ENCODE assay signal across 26 cellular contexts in genomic region chr11:17375547-17375946, GRCh38. TPM values are rescaled to one million over a fixed set of nuclear protein-coding genes. Genes with fewer than 3 reads are reported as not detected.
DNase-seq lines count a peak whose midpoint lies in the region; ATAC-seq, FAIRE-seq and TF ChIP-seq lines count a peak whose summit lies in the region.
"Had no signal": no experiment of that assay in that cellular context is flagged by ENCODE, and none has a peak within 500 bp of the region (broad histone marks: within the 10 kb centered on the region; RNA-seq: fewer than 3 reads in every experiment).

No MANE protein-coding gene starts in this region.

- H3K79me2 ChIP-seq in HepG2 (ENCODE audit: insufficient read depth, low read length): no peaks in the 10 kb centered on the region

- H3K9me3 ChIP-seq in HepG2 (ENCODE audit: low read length) (peaks cover 19% of the 10 kb centered on the region), right lobe of liver (peaks cover 0 to 29% (median 3%) of the 10 kb centered on the region in 4 donors)
- peaks cover 76 to 97% (median 88%) of the 10 kb centered on the region in 11 experiments for H3K9me3 ChIP-seq in BLaER1 treated with 17β-estradiol and CSF1 and Interleukin-3, amounts not matched to agents 10 nM and 100 nM (replicated peaks in 1 of 11)
- H3K9me3 ChIP-seq: BE2C had no signal

- H2AFZ ChIP-seq in HepG2 (ENCODE audit: low read length): no peak overlapping the region

- BruUV-seq in HepG2 (replicated peaks; lab: Mats Ljungman, UMichigan): no TSS peak

- TF ChIP-seq RAD21 in HepG2 (CRISPR knock-in tag; IDR thresholded peaks at IDR 0.05): no peak

- ATAC-seq in HepG2: no peak
- no peak for ATAC-seq in right lobe of liver
- ATAC-seq in activated T-cell treated with anti-CD3 and anti-CD28 coated beads, Interleukin-2, amount 50 U/mL, for 4 hours: no peak
- ATAC-seq: GM12878 had no signal

- CTCF ChIA-PET in HepG2 (lab: Yijun Ruan, JAX; ENCODE audit: low intra/inter-chr PET ratio, low total read pairs): no interaction called here

- H3K27me3 ChIP-seq in HepG2 (ENCODE audit: control insufficient read depth in 1 of 2, insufficient read depth in 2 of 2, low read length in 2 of 2) (no peaks in the 10 kb centered on the region), right lobe of liver (no peaks in the 10 kb centered on the region)
- H3K27me3 ChIP-seq in BLaER1 treated with 17β-estradiol and CSF1 and Interleukin-3, amounts not matched to agents 10 nM and 100 nM: no peaks in the 10 kb centered on the region
- H3K27me3 ChIP-seq: BE2C had no signal

- H3K4me3 ChIP-seq in HepG2 (replicated peaks in 1 of 3; ENCODE audit: insufficient read depth in 1 of 3, low read depth in 2 of 3, low read length in 3 of 3) (no peak overlapping the region), right lobe of liver (no peak overlapping the region)
- H3K4me3 ChIP-seq in BLaER1 treated with 17β-estradiol and CSF1 and Interleukin-3, amounts not matched to agents 10 nM and 100 nM: no peak overlapping the region
- H3K4me3 ChIP-seq: GM12878 had no signal

- peaks cover 43 to 84% of the 10 kb centered on the region in 2 experiments for H3K36me3 ChIP-seq in HepG2 (replicated peaks in 1 of 2; ENCODE audit: control insufficient read depth in 1 of 2, insufficient read depth in 2 of 2, low read length in 2 of 2)
- peaks cover 0 to 7% (median 0%) of the 10 kb centered on the region in 4 donors for H3K36me3 ChIP-seq in right lobe of liver
- peaks cover under 1 to 43% (median 18%) of the 10 kb centered on the region in 11 experiments; a peak in 10 of 22 replicates for H3K36me3 ChIP-seq in BLaER1 treated with 17β-estradiol and CSF1 and Interleukin-3, amounts not matched to agents 10 nM and 100 nM
- H3K36me3 ChIP-seq: BE2C had no signal

- POLR2A ChIA-PET in HepG2 (lab: Yijun Ruan, JAX): no interaction called here

- in situ Hi-C loops in HepG2 (cut with HindIII; ENCODE audit: extremely low pct_ligation_motif_present, low pct_unique_long_range_greater_than_20kb): no loop called here

- H3K4me1 ChIP-seq in HepG2 (ENCODE audit: insufficient read depth, low read length) (no peaks in the 10 kb centered on the region), right lobe of liver (no peaks in the 10 kb centered on the region)
- peaks cover 0 to 15% (median 11%) of the 10 kb centered on the region in 10 experiments; a peak in 13 of 20 replicates for H3K4me1 ChIP-seq in BLaER1 treated with 17β-estradiol and CSF1 and Interleukin-3, amounts not matched to agents 10 nM and 100 nM
- H3K4me1 ChIP-seq: BE2C had no signal

- TF ChIP-seq CTCF in HepG2 (CRISPR knock-in tag; IDR thresholded peaks at IDR 0.05) (no peak), right lobe of liver (IDR thresholded peaks at IDR 0.05) (no peak)

- FAIRE-seq in HepG2 (lab: Jason Lieb, UNC): no peak
- FAIRE-seq: GM12878, GM12892, GM18507 had no signal

- H3K27ac ChIP-seq in HepG2 (ENCODE audit: extremely low read length, insufficient read depth, low read length) (no peak overlapping the region), right lobe of liver (no peak overlapping the region)
- H3K27ac ChIP-seq in BLaER1 treated with 17β-estradiol and CSF1 and Interleukin-3, amounts not matched to agents 10 nM and 100 nM: no peak overlapping the region
- H3K27ac ChIP-seq: 22Rv1 had no signal

- no peak for TF ChIP-seq POLR2A in HepG2 (IDR thresholded peaks at IDR 0.05; ENCODE audit: insufficient read depth in 1 of 2, low read depth in 2 of 2, low read length in 2 of 2)
- TF ChIP-seq POLR2A in right lobe of liver (IDR thresholded peaks at IDR 0.05): no peak

- H3K9ac ChIP-seq in HepG2 (ENCODE audit: insufficient read depth, low read depth, low read length): no peak overlapping the region
- H3K9ac ChIP-seq in BLaER1 treated with 17β-estradiol and CSF1 and Interleukin-3, amounts not matched to agents 10 nM and 100 nM: no peak overlapping the region

- H3K4me3 Mint-ChIP-seq in activated T-cell treated with anti-CD3 and anti-CD28 coated beads, Interleukin-2, amount 50 U/mL, for 4 hours: no peak overlapping the region
- H3K4me3 Mint-ChIP-seq: CD14-positive monocyte; CD4-positive, alpha-beta memory T cell; CD4-positive, CD25-positive, alpha-beta regulatory T cell; CD8-positive, alpha-beta memory T cell had no signal

- TF ChIP-seq EP300 in HepG2 (IDR thresholded peaks at IDR 0.05; ENCODE audit: low read depth in 2 of 2, low read length in 2 of 2) (no peak), HepG2 (CRISPR knock-in tag; IDR thresholded peaks at IDR 0.05; ENCODE audit: borderline replicate concordance) (no peak)

- H3K9me3 Mint-ChIP-seq in activated T-cell treated with anti-CD3 and anti-CD28 coated beads, Interleukin-2, amount 50 U/mL, for 4 hours: peaks cover 19% of the 10 kb centered on the region

- peaks cover 25% of the 10 kb centered on the region for H3K36me3 Mint-ChIP-seq in activated T-cell treated with anti-CD3 and anti-CD28 coated beads, Interleukin-2, amount 50 U/mL, for 4 hours (ENCODE audit: insufficient read depth)

- no peaks in the 10 kb centered on the region for H4K20me1 ChIP-seq in HepG2 (ENCODE audit: insufficient read depth, low read length)
- no peaks in the 10 kb centered on the region for H4K20me1 ChIP-seq in BLaER1 treated with 17β-estradiol and CSF1 and Interleukin-3, amounts not matched to agents 10 nM and 100 nM

- DNase-seq in HepG2 (ENCODE audit: low spot score): no peak
- no peak for DNase-seq in right lobe of liver
- DNase-seq in middle frontal gyrus (ENCODE audit: extremely low spot score, low spot score): no peak
- DNase-seq in activated T-cell treated with anti-CD3 and anti-CD28 coated beads, Interleukin-2, amount 50 U/mL, for 4 hours: no peak
- DNase-seq: ACHN; BE2C; C1 segment of cervical spinal cord; CD4-positive, alpha-beta memory T cell; CD4-positive, CD25-positive, alpha-beta regulatory T cell; CD8-positive, alpha-beta memory T cell; COR-L47; DMS 273 treated with DMSO at 0.1 percent for 48 hours; DMS153; DMS53; DMS79; DND-41; EL; GDM1 had no signal

- no peaks in the 10 kb centered on the region for H3K4me1 Mint-ChIP-seq in activated T-cell treated with anti-CD3 and anti-CD28 coated beads, Interleukin-2, amount 50 U/mL, for 4 hours (ENCODE audit: low read depth)
- H3K4me1 Mint-ChIP-seq: CD14-positive monocyte; CD4-positive, alpha-beta memory T cell; CD4-positive, CD25-positive, alpha-beta regulatory T cell; CD8-positive, alpha-beta memory T cell had no signal

- intact Hi-C loops in HepG2 (cut with micrococcal nuclease; ENCODE audit: unreplicated experiment) (no loop called here), right lobe of liver (cut with DNase I) (no loop called here)

- H3K4me2 ChIP-seq in HepG2 (ENCODE audit: low read depth, low read length): no peak overlapping the region
- H3K4me2 ChIP-seq in BLaER1 treated with 17β-estradiol and CSF1 and Interleukin-3, amounts not matched to agents 10 nM and 100 nM: peak overlapping the region in 8 of 11 experiments; percentile 11 to 53 (median 34); a peak in 15 of 22 replicates

- WGBS in HepG2 (ENCODE audit: low lambda C conversion rate): 78% methylated on average over 5 of the region's 5 CpGs
- 67% methylated on average over 3 of the region's 5 CpGs for WGBS in right lobe of liver (ENCODE audit: insufficient coverage, low coverage, low lambda C conversion rate, missing lambda C conversion rate)

- H3K27me3 Mint-ChIP-seq in activated T-cell treated with anti-CD3 and anti-CD28 coated beads, Interleukin-2, amount 50 U/mL, for 4 hours (ENCODE audit: low read depth): no peaks in the 10 kb centered on the region
- H3K27me3 Mint-ChIP-seq: CD4-positive, alpha-beta memory T cell; CD4-positive, CD25-positive, alpha-beta regulatory T cell had no signal

RNA-seq across cellular contexts. Expression of gene KCNJ11, which starts 12.9 kb away (rescaled TPM):
- total RNA-seq in HepG2 (2016; rRNA removed; fragmentation: Illumina TruSeq; extraction: Trizol): 0.81 and 1.6 TPM in 2 replicates
- 0.40 and 0.53 TPM in 2 replicates for total RNA-seq in HepG2 (2016; cell fraction: cytosol; rRNA removed; fragmentation: Illumina TruSeq; extraction: Trizol; ENCODE audit: low read depth)
- 0.82 and 1.2 TPM in 2 replicates for total RNA-seq in HepG2 (2016; cell fraction: insoluble cytoplasmic fraction; rRNA removed; fragmentation: Illumina TruSeq; extraction: Trizol)
- total RNA-seq in HepG2 (2016; cell fraction: membrane; rRNA removed; fragmentation: Illumina TruSeq; extraction: Trizol): 0.83 and 1.3 TPM in 2 replicates
- total RNA-seq in HepG2 (2016; cell fraction: nucleus; rRNA removed; fragmentation: Illumina TruSeq; extraction: Trizol): 0.50 and 0.65 TPM in 2 replicates
- polyA plus RNA-seq in HepG2 (2011; rRNA removed): 0.38 and 0.52 TPM in 2 replicates
- polyA plus RNA-seq in HepG2 (2011; cell fraction: cytosol; rRNA removed): 0.43 and 0.56 TPM in 2 replicates
- 0.82 and 0.85 TPM in 2 replicates for polyA plus RNA-seq in HepG2 (2011; cell fraction: nucleus; rRNA removed)
- polyA plus RNA-seq in HepG2 (2012): 0.79 and 0.97 TPM in 2 replicates
- polyA plus RNA-seq in HepG2 (2016; cell fraction: cytosol; fragmentation: Illumina TruSeq; extraction: Trizol; ENCODE audit: low read depth): 0.18 and 0.51 TPM in 2 replicates
- 0.80 and 0.87 TPM in 2 replicates for polyA plus RNA-seq in HepG2 (2016; cell fraction: insoluble cytoplasmic fraction; fragmentation: Illumina TruSeq; extraction: Trizol; ENCODE audit: low read depth)
- polyA plus RNA-seq in HepG2 (2016; cell fraction: membrane; fragmentation: Illumina TruSeq; extraction: Trizol; ENCODE audit: low read depth): 0.63 and 0.69 TPM in 2 replicates
- polyA plus RNA-seq in HepG2 (2016; cell fraction: nucleus; fragmentation: Illumina TruSeq; extraction: Trizol; ENCODE audit: insufficient read depth, low read depth): 1.6 and 1.8 TPM in 2 replicates
- polyA minus RNA-seq in HepG2 (2011; rRNA and poly(A)+ RNA removed; ENCODE audit: low replicate concordance): 1.8 and 4.9 TPM in 2 replicates
- 0.49 and 1.8 TPM in 2 replicates for polyA minus RNA-seq in HepG2 (2011; cell fraction: cytosol; rRNA and poly(A)+ RNA removed)
- 0.26 and 0.75 TPM in 2 replicates for polyA minus RNA-seq in HepG2 (2011; cell fraction: nucleus; rRNA and poly(A)+ RNA removed)
- total RNA-seq in right lobe of liver: 1 to 10 TPM in 5 of 6 experiments, under 1 TPM in 1; 0.93 to 3.7 (median 2.0) TPM
- under 1 TPM; 0.60 to 0.95 (median 0.68) TPM for total RNA-seq in activated T-cell treated with anti-CD3 and anti-CD28 coated beads, Interleukin-2, amount 50 U/mL, for 4 hours
- total RNA-seq: CD4-positive, alpha-beta memory T cell; CD4-positive, CD25-positive, alpha-beta regulatory T cell; Daoy had no signal
- polyA plus RNA-seq: AG04450; CD14-positive monocyte; CD4-positive, CD25-positive, alpha-beta regulatory T cell had no signal

RNA-seq across cellular contexts. Expression of gene NCR3LG1, which starts 23.9 kb away (rescaled TPM):
- 16.9 and 25.1 TPM in 2 replicates for total RNA-seq in HepG2 (2016; rRNA removed; fragmentation: Illumina TruSeq; extraction: Trizol)
- 1.7 and 1.8 TPM in 2 replicates for total RNA-seq in HepG2 (2016; cell fraction: cytosol; rRNA removed; fragmentation: Illumina TruSeq; extraction: Trizol; ENCODE audit: low read depth)
- 17.1 and 23.6 TPM in 2 replicates for total RNA-seq in HepG2 (2016; cell fraction: insoluble cytoplasmic fraction; rRNA removed; fragmentation: Illumina TruSeq; extraction: Trizol)
- 6.6 and 7.3 TPM in 2 replicates for total RNA-seq in HepG2 (2016; cell fraction: membrane; rRNA removed; fragmentation: Illumina TruSeq; extraction: Trizol)
- 47.1 and 51.5 TPM in 2 replicates for total RNA-seq in HepG2 (2016; cell fraction: nucleus; rRNA removed; fragmentation: Illumina TruSeq; extraction: Trizol)
- 16.1 and 16.7 TPM in 2 replicates for polyA plus RNA-seq in HepG2 (2011; rRNA removed)
- 6.1 and 8.8 TPM in 2 replicates for polyA plus RNA-seq in HepG2 (2011; cell fraction: cytosol; rRNA removed)
- 25.7 and 29.3 TPM in 2 replicates for polyA plus RNA-seq in HepG2 (2011; cell fraction: nucleus; rRNA removed)
- polyA plus RNA-seq in HepG2 (2012): 13.9 and 15.6 TPM in 2 replicates
- polyA plus RNA-seq in HepG2 (2016; cell fraction: cytosol; fragmentation: Illumina TruSeq; extraction: Trizol; ENCODE audit: low read depth): 0.36 and 0.37 TPM in 2 replicates
- polyA plus RNA-seq in HepG2 (2016; cell fraction: insoluble cytoplasmic fraction; fragmentation: Illumina TruSeq; extraction: Trizol; ENCODE audit: low read depth): 4.3 and 4.5 TPM in 2 replicates
- 0.42 and 0.73 TPM in 2 replicates for polyA plus RNA-seq in HepG2 (2016; cell fraction: membrane; fragmentation: Illumina TruSeq; extraction: Trizol; ENCODE audit: low read depth)
- polyA plus RNA-seq in HepG2 (2016; cell fraction: nucleus; fragmentation: Illumina TruSeq; extraction: Trizol; ENCODE audit: insufficient read depth, low read depth): 41.4 and 45.9 TPM in 2 replicates
- 26.3 and 35.1 TPM in 2 replicates for polyA minus RNA-seq in HepG2 (2011; rRNA and poly(A)+ RNA removed; ENCODE audit: low replicate concordance)
- polyA minus RNA-seq in HepG2 (2011; cell fraction: cytosol; rRNA and poly(A)+ RNA removed): 24.1 and 35.0 TPM in 2 replicates
- 50.6 and 66.1 TPM in 2 replicates for polyA minus RNA-seq in HepG2 (2011; cell fraction: nucleus; rRNA and poly(A)+ RNA removed)
- total RNA-seq in right lobe of liver: 1 to 10 TPM in 3 of 6 experiments, under 1 TPM in 3; 0.15 to 3.2 (median 1.0) TPM
- total RNA-seq in activated T-cell treated with anti-CD3 and anti-CD28 coated beads, Interleukin-2, amount 50 U/mL, for 4 hours: 1 to 10 TPM; 3.2 to 4.2 (median 3.4) TPM
